ENCODE assay signal across 7 cellular contexts in genomic region chr13:33284916-33285315, GRCh38. TPM values are rescaled to one million over a fixed set of nuclear protein-coding genes. Genes with fewer than 3 reads are reported as not detected.
DNase-seq lines count a peak whose midpoint lies in the region; ATAC-seq and TF ChIP-seq lines count a peak whose summit lies in the region.

No MANE protein-coding gene starts in this region.

- H3K27ac ChIP-seq in mesodermal cell (ENCODE audit: low read depth, low read length, severe bottlenecking): peak overlapping the region; percentile 93

- no peak for TF ChIP-seq POLR2A in GM18505 (IDR thresholded peaks at IDR 0.05; ENCODE audit: borderline replicate concordance, extremely low read depth, insufficient read depth, insufficient read length)

- ATAC-seq in GM19395 (IDR thresholded peaks at IDR 0.05; ENCODE audit: unreplicated experiment) (peak; percentile 23), GM18505 (IDR thresholded peaks at IDR 0.05; ENCODE audit: unreplicated experiment) (no peak)

- peaks cover 42% of the 10 kb centered on the region for H3K4me1 ChIP-seq in mesodermal cell (ENCODE audit: control insufficient read depth, insufficient read depth, low read length, poor library complexity, severe bottlenecking)

- WGBS in mesodermal cell (ENCODE audit: insufficient coverage in 2 of 2), 2 experiments: 35 to 46% methylated on average over 3 to 4 of the region's 6 CpGs

- DNase-seq in HT-29 (ENCODE audit: low spot score) (peak; percentile 14), dermis blood vessel endothelial cell (peak; percentile 57), NCI-H1092 treated with DMSO at 0.1 percent for 48 hours (lab: John Stamatoyannopoulos, UW) (no peak), NCI-H774 (lab: John Stamatoyannopoulos, UW) (no peak)

- H3K9me3 ChIP-seq in mesodermal cell (ENCODE audit: control insufficient read depth, low read length): no peaks in the 10 kb centered on the region

- peaks cover 6% of the 10 kb centered on the region for H3K36me3 ChIP-seq in mesodermal cell (ENCODE audit: control insufficient read depth, insufficient read depth, low read length)

- H3K4me3 ChIP-seq in mesodermal cell (ENCODE audit: extremely low read depth, insufficient read depth, low read length, poor library complexity, severe bottlenecking): peak overlapping the region; percentile 58

RNA-seq across cellular contexts. Expression of gene STARD13, which starts 0.6 kb away (rescaled TPM):
- total RNA-seq in HT-29 (2014; rRNA removed; shearing (Covaris generic)): 1.1 and 2.3 TPM in 2 replicates
- total RNA-seq in dermis blood vessel endothelial cell: 27.1 and 27.7 TPM in 2 replicates
- polyA plus RNA-seq in mesodermal cell (2013, experiment 1 of 2): 7.7 TPM
- 7.5 TPM for polyA plus RNA-seq in mesodermal cell (2013, experiment 2 of 2)

Comparison
In these comparisons a context has a peak if more than half of its experiments do, and no peak if none do; other contexts are left out.
1. DNase-seq: peak in HT-29 (single experiment) and dermis blood vessel endothelial cell (single experiment); none in NCI-H1092 treated with DMSO at 0.1 percent for 48 hours (single experiment) and NCI-H774 (single experiment).